Comparison of ENCODE assay signal across 13 cellular contexts in the genomic region with DNA sequence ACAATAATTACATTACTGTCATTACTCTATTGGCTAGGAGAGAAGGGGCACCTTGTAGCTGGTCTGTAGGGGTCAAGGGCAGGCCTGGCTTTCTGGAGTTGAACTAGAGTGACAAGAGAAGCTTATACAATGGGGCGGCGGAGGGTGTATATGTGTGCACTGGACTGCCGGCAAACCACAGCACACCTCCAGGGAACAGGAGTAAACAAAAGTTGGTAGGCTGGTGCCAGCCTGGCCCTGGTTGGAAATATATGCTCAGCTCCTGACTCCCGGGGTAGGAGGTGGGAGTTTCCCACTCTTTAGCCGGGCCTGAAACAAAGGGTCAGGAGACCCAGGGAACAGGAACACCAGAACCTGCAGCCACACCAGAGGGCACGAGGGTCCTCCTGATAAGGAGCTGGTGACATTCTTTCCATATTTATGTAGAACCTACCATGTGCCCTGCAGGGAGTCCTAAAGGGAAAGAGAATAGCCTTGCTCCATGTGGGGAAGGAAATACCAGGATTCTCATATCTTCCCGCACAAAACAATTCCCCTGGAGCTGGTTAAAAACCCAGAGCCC. TPM values are rescaled to one million over a fixed set of nuclear protein-coding genes. Genes with fewer than 3 reads are reported as not detected.
DNase-seq lines count a peak whose midpoint lies in the region; ATAC-seq and TF ChIP-seq lines count a peak whose summit lies in the region.
"Had no signal": no experiment of that assay in that cellular context is flagged by ENCODE, and none has a peak within 500 bp of the region (broad histone marks: within the 10 kb centered on the region; RNA-seq: fewer than 3 reads in every experiment).

No MANE protein-coding gene starts in this region.

- no peaks in the 10 kb centered on the region for H3K36me3 ChIP-seq in SU-DHL-6 (ENCODE audit: low read length)

- CTCF ChIA-PET in activated CD8-positive, alpha-beta T cell treated with anti-CD3 and anti-CD28 coated beads, Interleukin-2, amount 10 ng/mL, durations not matched to agents 7 days and 5 days (lab: Charles Lee): interaction anchor here (0.8 to 1.9 kb wide), 9 partner anchors 9 to 321 kb away, joined by 3 to 12 read pairs (median 3); no protein-coding TSS in a partner anchor

- H3K27me3 Mint-ChIP-seq in glutamatergic neuron (ENCODE audit: unreplicated experiment): peaks cover 1% of the 10 kb centered on the region
- peaks cover 19% of the 10 kb centered on the region for H3K27me3 Mint-ChIP-seq in activated CD8-positive, alpha-beta T cell treated with anti-CD3 and anti-CD28 coated beads, Interleukin-2, amount 10 ng/mL, durations not matched to agents 7 days and 5 days (ENCODE audit: low read depth)
- peaks cover 8% of the 10 kb centered on the region in 2 donors for H3K27me3 Mint-ChIP-seq in natural killer cell treated with Interleukin-12 subunit alpha and Interleukin-12 subunit beta and Interleukin-15 and Interleukin-18, amount 100 ng/mL, for 72 hours

- H3K4me3 ChIP-seq in SU-DHL-6 (ENCODE audit: insufficient read depth, low read length, poor library complexity, severe bottlenecking): no peak overlapping the region

- peak overlapping the region; percentile 33 for H2AFZ ChIP-seq in SU-DHL-6 (ENCODE audit: low read depth, low read length, severe bottlenecking)

- no peak for ATAC-seq in activated CD8-positive, alpha-beta T cell treated with anti-CD3 and anti-CD28 coated beads, Interleukin-2, amount 10 ng/mL, durations not matched to agents 7 days and 5 days
- ATAC-seq in natural killer cell treated with Interleukin-12 subunit alpha and Interleukin-12 subunit beta and Interleukin-15 and Interleukin-18, amount 100 ng/mL, for 72 hours: no peak
- no peak for ATAC-seq in HG03571 (IDR thresholded peaks at IDR 0.05; ENCODE audit: unreplicated experiment)

- H3K9me3 Mint-ChIP-seq in glutamatergic neuron (ENCODE audit: unreplicated experiment): peaks cover 4% of the 10 kb centered on the region
- no peaks in the 10 kb centered on the region for H3K9me3 Mint-ChIP-seq in activated CD8-positive, alpha-beta T cell treated with anti-CD3 and anti-CD28 coated beads, Interleukin-2, amount 10 ng/mL, durations not matched to agents 7 days and 5 days (ENCODE audit: insufficient read depth)
- no peaks in the 10 kb centered on the region for H3K9me3 Mint-ChIP-seq in natural killer cell treated with Interleukin-12 subunit alpha and Interleukin-12 subunit beta and Interleukin-15 and Interleukin-18, amount 100 ng/mL, for 72 hours

- H3K9me3 ChIP-seq in SU-DHL-6 (ENCODE audit: insufficient read depth, low read length): no peaks in the 10 kb centered on the region

- H3K79me2 ChIP-seq in SU-DHL-6 (ENCODE audit: insufficient read depth, low read length): no peaks in the 10 kb centered on the region

- no peaks in the 10 kb centered on the region for H3K36me3 Mint-ChIP-seq in glutamatergic neuron (ENCODE audit: unreplicated experiment)
- H3K36me3 Mint-ChIP-seq in activated CD8-positive, alpha-beta T cell treated with anti-CD3 and anti-CD28 coated beads, Interleukin-2, amount 10 ng/mL, durations not matched to agents 7 days and 5 days (ENCODE audit: low read depth): no peaks in the 10 kb centered on the region
- H3K36me3 Mint-ChIP-seq in natural killer cell treated with Interleukin-12 subunit alpha and Interleukin-12 subunit beta and Interleukin-15 and Interleukin-18, amount 100 ng/mL, for 72 hours: no peaks in the 10 kb centered on the region

- TF ChIP-seq CTCF in SU-DHL-6 (IDR thresholded peaks at IDR 0.05; ENCODE audit: insufficient read depth, low read length, poor library complexity, severe bottlenecking): no peak
- no peak for TF ChIP-seq CTCF in glutamatergic neuron (IDR thresholded peaks at IDR 0.05; ENCODE audit: partially characterized antibody, unreplicated experiment)

- no peaks in the 10 kb centered on the region for H4K20me1 ChIP-seq in SU-DHL-6 (ENCODE audit: low read depth, low read length)

- H3K4me3 Mint-ChIP-seq in glutamatergic neuron (ENCODE audit: unreplicated experiment): no peak overlapping the region
- H3K4me3 Mint-ChIP-seq in activated CD8-positive, alpha-beta T cell treated with anti-CD3 and anti-CD28 coated beads, Interleukin-2, amount 10 ng/mL, durations not matched to agents 7 days and 5 days: no peak overlapping the region
- no peak overlapping the region for H3K4me3 Mint-ChIP-seq in natural killer cell treated with Interleukin-12 subunit alpha and Interleukin-12 subunit beta and Interleukin-15 and Interleukin-18, amount 100 ng/mL, for 72 hours

- POLR2A ChIA-PET in activated CD8-positive, alpha-beta T cell treated with anti-CD3 and anti-CD28 coated beads, Interleukin-2, amount 10 ng/mL, durations not matched to agents 7 days and 5 days (lab: Charles Lee): no interaction called here

- peak; percentile 52 for DNase-seq in H4 (ENCODE audit: low spot score)
- DNase-seq in glutamatergic neuron: no peak
- peak; percentile 57 for DNase-seq in renal cortical epithelial cell (ENCODE audit: low read depth)
- no peak for DNase-seq in activated CD8-positive, alpha-beta T cell treated with anti-CD3 and anti-CD28 coated beads, Interleukin-2, amount 10 ng/mL, durations not matched to agents 7 days and 5 days
- no peak for DNase-seq in natural killer cell treated with Interleukin-12 subunit alpha and Interleukin-12 subunit beta and Interleukin-15 and Interleukin-18, amount 100 ng/mL, for 72 hours (ENCODE audit: low spot score)
- DNase-seq in UCSD-AML1 (lab: John Stamatoyannopoulos, UW; ENCODE audit: unreplicated experiment): no peak
- DNase-seq: activated CD4-positive, alpha-beta T cell treated with anti-CD3 and anti-CD28 coated beads, Interleukin-2, amount 50 U/mL, for 4 hours; DMS79 treated with DMSO at 0.1 percent for 48 hours; head of caudate nucleus; NCI-H774 had no signal

- no peaks in the 10 kb centered on the region for H3K9me2 ChIP-seq in SU-DHL-6 (replicated peaks; ENCODE audit: insufficient read depth, low read length)

- peak overlapping the region; percentile 62 for H3K27ac Mint-ChIP-seq in glutamatergic neuron (ENCODE audit: unreplicated experiment)
- H3K27ac Mint-ChIP-seq in activated CD8-positive, alpha-beta T cell treated with anti-CD3 and anti-CD28 coated beads, Interleukin-2, amount 10 ng/mL, durations not matched to agents 7 days and 5 days: no peak overlapping the region
- no peak overlapping the region for H3K27ac Mint-ChIP-seq in natural killer cell treated with Interleukin-12 subunit alpha and Interleukin-12 subunit beta and Interleukin-15 and Interleukin-18, amount 100 ng/mL, for 72 hours

- H3K27ac ChIP-seq in SU-DHL-6 (ENCODE audit: low read depth, low read length): no peak overlapping the region

- H3K27me3 ChIP-seq in SU-DHL-6 (ENCODE audit: low read length): no peaks in the 10 kb centered on the region

- peaks cover 19% of the 10 kb centered on the region for H3K4me1 Mint-ChIP-seq in glutamatergic neuron (ENCODE audit: low read depth, unreplicated experiment)
- H3K4me1 Mint-ChIP-seq in activated CD8-positive, alpha-beta T cell treated with anti-CD3 and anti-CD28 coated beads, Interleukin-2, amount 10 ng/mL, durations not matched to agents 7 days and 5 days (ENCODE audit: low read depth): peaks cover 5% of the 10 kb centered on the region
- H3K4me1 Mint-ChIP-seq in natural killer cell treated with Interleukin-12 subunit alpha and Interleukin-12 subunit beta and Interleukin-15 and Interleukin-18, amount 100 ng/mL, for 72 hours (ENCODE audit: low read depth in 2 of 2): peaks cover 0 to 4% of the 10 kb centered on the region in 2 donors

- no peaks in the 10 kb centered on the region for H3F3A ChIP-seq in SU-DHL-6 (ENCODE audit: insufficient read depth)

- no peak overlapping the region for H3K9ac ChIP-seq in SU-DHL-6 (ENCODE audit: low read length)

- no peak overlapping the region for H3K4me2 ChIP-seq in SU-DHL-6 (ENCODE audit: low read depth, low read length, poor library complexity, severe bottlenecking)

RNA-seq across cellular contexts. Expression of gene C6orf132, which starts 5.1 kb away (rescaled TPM):
- not detected in 2 replicates for total RNA-seq in H4 (2014; rRNA removed; shearing (Covaris generic))
- total RNA-seq in glutamatergic neuron (ENCODE audit: unreplicated experiment): 0.25 TPM
- 6.9 and 16.3 TPM in 2 replicates for total RNA-seq in renal cortical epithelial cell
- total RNA-seq in activated CD8-positive, alpha-beta T cell treated with anti-CD3 and anti-CD28 coated beads, Interleukin-2, amount 10 ng/mL, durations not matched to agents 7 days and 5 days: under 1 TPM in 1 of 2 experiments, not detected in 1; 0.03 TPM
- total RNA-seq in natural killer cell treated with Interleukin-12 subunit alpha and Interleukin-12 subunit beta and Interleukin-15 and Interleukin-18, amount 100 ng/mL, for 72 hours: under 1 TPM; 0.17 to 0.42 TPM
- total RNA-seq: pulmonary artery endothelial cell had no signal

RNA-seq across cellular contexts. Expression of gene GUCA1A, which starts 35.9 kb away (rescaled TPM):
- total RNA-seq in H4 (2014; rRNA removed; shearing (Covaris generic)): not detected in 2 replicates
- total RNA-seq in glutamatergic neuron (ENCODE audit: unreplicated experiment) (2.2 TPM), renal cortical epithelial cell (0.05 TPM in 1 of 2 replicates, not detected in the other)
- not detected for total RNA-seq in activated CD8-positive, alpha-beta T cell treated with anti-CD3 and anti-CD28 coated beads, Interleukin-2, amount 10 ng/mL, durations not matched to agents 7 days and 5 days
- total RNA-seq in natural killer cell treated with Interleukin-12 subunit alpha and Interleukin-12 subunit beta and Interleukin-15 and Interleukin-18, amount 100 ng/mL, for 72 hours: not detected
- total RNA-seq: pulmonary artery endothelial cell had no signal

RNA-seq across cellular contexts. Expression of gene GUCA1B, which starts 57.5 kb away (rescaled TPM):
- not detected in 2 replicates for total RNA-seq in H4 (2014; rRNA removed; shearing (Covaris generic))
- total RNA-seq in glutamatergic neuron (ENCODE audit: unreplicated experiment): 3.1 TPM
- 0.55 TPM in 1 of 2 replicates, not detected in the other for total RNA-seq in renal cortical epithelial cell
- total RNA-seq in activated CD8-positive, alpha-beta T cell treated with anti-CD3 and anti-CD28 coated beads, Interleukin-2, amount 10 ng/mL, durations not matched to agents 7 days and 5 days: 1 to 10 TPM in 1 of 2 experiments, under 1 TPM in 1; 0.84 to 1.0 TPM
- total RNA-seq in natural killer cell treated with Interleukin-12 subunit alpha and Interleukin-12 subunit beta and Interleukin-15 and Interleukin-18, amount 100 ng/mL, for 72 hours: 1 to 10 TPM in 1 of 2 donors, under 1 TPM in 1; 0.95 to 2.2 TPM

Comparison
In these comparisons a context has a peak if more than half of its experiments do, and no peak if none do; other contexts are left out.
1. DNase-seq: peak in H4 (single experiment) and renal cortical epithelial cell (single experiment); none in glutamatergic neuron (single experiment), activated CD8-positive, alpha-beta T cell treated with anti-CD3 and anti-CD28 coated beads, Interleukin-2, amount 10 ng/mL, durations not matched to agents 7 days and 5 days (single experiment), natural killer cell treated with Interleukin-12 subunit alpha and Interleukin-12 subunit beta and Interleukin-15 and Interleukin-18, amount 100 ng/mL, for 72 hours (single experiment) and UCSD-AML1 (single experiment).